Comparison of ENCODE assay signal across 29 cellular contexts in genomic region chr17:13084420-13084819, GRCh38.
DNase-seq lines count a peak whose midpoint lies in the region; ATAC-seq and TF ChIP-seq lines count a peak whose summit lies in the region.
"Had no signal": no experiment of that assay in that cellular context is flagged by ENCODE, and none has a peak within 500 bp of the region (broad histone marks: within the 10 kb centered on the region; RNA-seq: fewer than 3 reads in every experiment).

No MANE protein-coding gene starts in this region.

- peak overlapping the region; percentile 61 for H3K27ac Mint-ChIP-seq in T-helper 17 cell
- H3K27ac Mint-ChIP-seq in memory B cell, result peak overlapping the region; percentile 87
- H3K27ac Mint-ChIP-seq in effector memory CD8-positive, alpha-beta T cell, result no peak overlapping the region

- H3K9me3 ChIP-seq in BLaER1 treated with 17β-estradiol and CSF1 and Interleukin-3, amounts not matched to agents 10 nM and 100 nM (replicated peaks in 1 of 11), result no peaks in the 10 kb centered on the region
- H3K9me3 ChIP-seq in T-helper 17 cell (ENCODE audit: control insufficient read depth, low read length, poor library complexity, severe bottlenecking), result no peaks in the 10 kb centered on the region
- H3K9me3 ChIP-seq in upper lobe of right lung, result no peaks in the 10 kb centered on the region
- H3K9me3 ChIP-seq: Peyer's patch had no signal

- TF ChIP-seq CTCF in GM20000 (IDR thresholded peaks at IDR 0.05; ENCODE audit: extremely low read depth, missing control alignments), result no peak
- TF ChIP-seq CTCF in upper lobe of right lung (IDR thresholded peaks at IDR 0.05), result no peak
- no peak for TF ChIP-seq CTCF in foreskin fibroblast (IDR thresholded peaks at IDR 0.05; ENCODE audit: low read depth, low read length)

- peak overlapping the region; percentile 50 for H3K4me3 Mint-ChIP-seq in T-helper 17 cell
- H3K4me3 Mint-ChIP-seq in memory B cell, result peak overlapping the region; percentile 19
- no peak overlapping the region for H3K4me3 Mint-ChIP-seq in effector memory CD8-positive, alpha-beta T cell

- no peak overlapping the region for H3K9ac ChIP-seq in BLaER1 treated with 17β-estradiol and CSF1 and Interleukin-3, amounts not matched to agents 10 nM and 100 nM
- H3K9ac ChIP-seq: KMS-11 had no signal

- peaks cover 3% of the 10 kb centered on the region for H3K4me1 Mint-ChIP-seq in T-helper 17 cell
- peaks cover 8% of the 10 kb centered on the region for H3K4me1 Mint-ChIP-seq in memory B cell
- no peaks in the 10 kb centered on the region for H3K4me1 Mint-ChIP-seq in effector memory CD8-positive, alpha-beta T cell (ENCODE audit: low read depth in 2 of 2)

- DNase-seq in GM20000 (ENCODE audit: low spot score) (peak; percentile 21), T-helper 17 cell (no peak), memory B cell (ENCODE audit: low spot score in 2 of 2) (no peak), upper lobe of right lung (no peak), occipital lobe (lab: John Stamatoyannopoulos, UW) (no peak), foreskin fibroblast (no peak)
- DNase-seq in effector memory CD8-positive, alpha-beta T cell, result no peak
- DNase-seq: C1 segment of cervical spinal cord; CD8-positive, alpha-beta memory T cell; DMS 273 treated with DMSO at 0.1 percent for 48 hours; DMS79; EL; GDM1; IMR-90; MM.1S; NCI-H1048; NCI-H1417 treated with DMSO at 0.1 percent for 48 hours; NCI-H1694 treated with DMSO at 0.1 percent for 48 hours; NCI-H2081; NCI-H2227 treated with DMSO at 0.1 percent for 48 hours; NCI-H510A; NCI-H69; OCI-M1; Peyer's patch; SIG-M5 had no signal

- no peak overlapping the region for H3K27ac ChIP-seq in BLaER1 treated with 17β-estradiol and CSF1 and Interleukin-3, amounts not matched to agents 10 nM and 100 nM
- H3K27ac ChIP-seq in upper lobe of right lung, result no peak overlapping the region
- H3K27ac ChIP-seq: KMS-11, Peyer's patch, SK-N-MC had no signal

- H3K36me3 ChIP-seq in BLaER1 treated with 17β-estradiol and CSF1 and Interleukin-3, amounts not matched to agents 10 nM and 100 nM, result no peaks in the 10 kb centered on the region
- no peaks in the 10 kb centered on the region for H3K36me3 ChIP-seq in upper lobe of right lung
- H3K36me3 ChIP-seq: Peyer's patch had no signal

- no peaks in the 10 kb centered on the region for H4K20me1 ChIP-seq in BLaER1 treated with 17β-estradiol and CSF1 and Interleukin-3, amounts not matched to agents 10 nM and 100 nM

- no peaks in the 10 kb centered on the region for H3K27me3 ChIP-seq in BLaER1 treated with 17β-estradiol and CSF1 and Interleukin-3, amounts not matched to agents 10 nM and 100 nM
- no peaks in the 10 kb centered on the region for H3K27me3 ChIP-seq in upper lobe of right lung
- H3K27me3 ChIP-seq: Peyer's patch had no signal

- H3K27me3 Mint-ChIP-seq in T-helper 17 cell (peaks cover 10% of the 10 kb centered on the region), memory B cell (peaks cover 5% of the 10 kb centered on the region)
- H3K27me3 Mint-ChIP-seq in effector memory CD8-positive, alpha-beta T cell, result peaks cover 24 to 47% of the 10 kb centered on the region in 2 donors

- H3K4me2 ChIP-seq in BLaER1 treated with 17β-estradiol and CSF1 and Interleukin-3, amounts not matched to agents 10 nM and 100 nM, result peak overlapping the region in 7 of 11 experiments; percentile 2 to 47 (median 31); a peak in 8 of 22 replicates
- H3K4me2 ChIP-seq: KMS-11 had no signal

- H3K36me3 Mint-ChIP-seq in T-helper 17 cell (ENCODE audit: low read depth) (peaks cover 2% of the 10 kb centered on the region), memory B cell (no peaks in the 10 kb centered on the region)
- H3K36me3 Mint-ChIP-seq in effector memory CD8-positive, alpha-beta T cell (ENCODE audit: insufficient read depth), result no peaks in the 10 kb centered on the region
- H3K36me3 Mint-ChIP-seq: CD8-positive, alpha-beta memory T cell had no signal

- H3K4me1 ChIP-seq in BLaER1 treated with 17β-estradiol and CSF1 and Interleukin-3, amounts not matched to agents 10 nM and 100 nM, result peaks cover 0 to 10% (median 7%) of the 10 kb centered on the region in 10 experiments; a peak in 9 of 20 replicates
- no peaks in the 10 kb centered on the region for H3K4me1 ChIP-seq in upper lobe of right lung
- H3K4me1 ChIP-seq: Peyer's patch had no signal

- peaks cover 6% of the 10 kb centered on the region for H3K9me3 Mint-ChIP-seq in memory B cell
- peaks cover 2 to 8% of the 10 kb centered on the region in 2 donors for H3K9me3 Mint-ChIP-seq in effector memory CD8-positive, alpha-beta T cell

- no peak for ATAC-seq in T-helper 17 cell
- peak; percentile 78 for ATAC-seq in memory B cell (ENCODE audit: low read depth)
- no peak for ATAC-seq in effector memory CD8-positive, alpha-beta T cell (replicated peaks)
- ATAC-seq in upper lobe of right lung, result no peak
- ATAC-seq: HCT116 had no signal

- no peak overlapping the region for H3K4me3 ChIP-seq in BLaER1 treated with 17β-estradiol and CSF1 and Interleukin-3, amounts not matched to agents 10 nM and 100 nM
- H3K4me3 ChIP-seq in upper lobe of right lung, result no peak overlapping the region
- no peak overlapping the region for H3K4me3 ChIP-seq in foreskin fibroblast (ENCODE audit: low read depth in 1 of 2, low read length in 2 of 2)
- H3K4me3 ChIP-seq: Peyer's patch, SK-N-MC had no signal

- intact Hi-C loops in upper lobe of right lung (cut with DNase I), result no loop called here

Comparison
In these comparisons a context has a peak if more than half of its experiments do, and no peak if none do; other contexts are left out.
1. H3K27ac Mint-ChIP-seq: peak in T-helper 17 cell (single experiment) and memory B cell (single experiment); none in effector memory CD8-positive, alpha-beta T cell (0 of 2).
2. H3K4me3 Mint-ChIP-seq: peak in T-helper 17 cell (single experiment) and memory B cell (single experiment); none in effector memory CD8-positive, alpha-beta T cell (0 of 2).